ENCODE assay signal across 1 cellular context in genomic region chr17:83082435-83082834, GRCh38.
TF ChIP-seq lines count a peak whose summit lies in the region.

No MANE protein-coding gene starts in this region.

TF ChIP-seq in GM23338, 12 proteins besides CTCF, POLR2A, EP300 and RAD21 (continued from another document):
- TF ChIP-seq ZNF462 (CRISPR knock-in tag; IDR thresholded peaks at IDR 0.05) (no peak), JUNB (IDR thresholded peaks at IDR 0.05; ENCODE audit: unreplicated experiment) (no peak), EZH2phosphoT487 (IDR thresholded peaks at IDR 0.05; ENCODE audit: unreplicated experiment) (no peak), ETS1 (IDR thresholded peaks at IDR 0.05) (no peak)
